In the genomic region with DNA sequence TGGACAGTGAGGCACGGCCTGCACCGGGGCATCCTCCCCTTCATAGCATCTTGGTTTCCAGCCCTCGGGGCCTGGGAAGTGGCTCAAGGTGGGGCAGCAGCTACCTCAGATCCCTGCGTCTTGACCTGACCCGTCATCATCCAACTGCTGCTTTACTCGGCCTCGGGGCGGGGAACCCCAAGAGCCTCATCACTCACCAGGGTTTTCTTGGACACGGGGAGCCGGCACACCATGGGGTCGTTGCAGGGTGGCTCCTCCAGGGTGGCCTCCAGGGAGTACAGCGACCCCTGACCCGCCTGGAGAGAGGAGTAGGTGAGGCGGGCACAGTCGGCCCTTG, we compare ENCODE assay signal across 8 cellular contexts. TPM values are rescaled to one million over a fixed set of nuclear protein-coding genes. Genes with fewer than 3 reads are reported as not detected.
DNase-seq lines count a peak whose midpoint lies in the region; ATAC-seq, FAIRE-seq and TF ChIP-seq lines count a peak whose summit lies in the region.

No MANE protein-coding gene starts in this region.

- H3K27ac ChIP-seq in heart right ventricle (peak overlapping the region in 4 of 10 donors; percentile 17 to 61 (median 51)), aorta (ENCODE audit: low read depth in 1 of 2, low read length in 2 of 2) (no peak overlapping the region)

- 50 to 55% methylated on average over 13 to 15 of the region's 15 CpGs for WGBS in heart right ventricle, 2 donors
- 60 to 68% methylated on average over 15 of the region's 15 CpGs for WGBS in aorta, 2 donors

- no peak for TF ChIP-seq CTCF in heart right ventricle (IDR thresholded peaks at IDR 0.05)
- TF ChIP-seq CTCF in cardiac fibroblast (IDR thresholded peaks at IDR 0.05; ENCODE audit: low read depth, low read length): no peak

- H3K36me3 ChIP-seq in heart right ventricle (peaks cover 0 to 26% (median 0%) of the 10 kb centered on the region in 9 donors), aorta (ENCODE audit: control insufficient read depth in 1 of 2, insufficient read depth in 2 of 2, low read length in 1 of 2) (no peaks in the 10 kb centered on the region)

- FAIRE-seq in RCC 7860 (lab: Jason Lieb, UNC): no peak

- H3K27me3 ChIP-seq in heart right ventricle: peaks cover 0 to 22% (median 0%) of the 10 kb centered on the region in 7 donors
- H3K27me3 ChIP-seq in mononuclear cell (ENCODE audit: insufficient read depth, low read length): peaks cover 9% of the 10 kb centered on the region
- H3K27me3 ChIP-seq in aorta (ENCODE audit: control insufficient read depth in 1 of 2, insufficient read depth in 2 of 2, low read length in 1 of 2): no peaks in the 10 kb centered on the region

- H3K9me3 ChIP-seq in heart right ventricle (no peaks in the 10 kb centered on the region), mononuclear cell (ENCODE audit: low read depth, low read length) (no peaks in the 10 kb centered on the region), aorta (ENCODE audit: control insufficient read depth, low read length) (no peaks in the 10 kb centered on the region)

- no peak for DNase-seq in heart right ventricle
- no peak for DNase-seq in left ventricle myocardium superior
- no peak for DNase-seq in cardiac fibroblast (ENCODE audit: low read depth in 2 of 2)
- DNase-seq in aorta: no peak
- DNase-seq in GM19238 (ENCODE audit: insufficient read length, low spot score): no peak
- DNase-seq in RCC 7860 (ENCODE audit: low spot score): no peak

- H3K4me3 ChIP-seq in heart right ventricle (peak overlapping the region; percentile 41 to 94 (median 70)), cardiac fibroblast (replicated peaks in 1 of 2; ENCODE audit: low read depth in 2 of 2, low read length in 2 of 2) (peak overlapping the region; percentile 52 to 53), mononuclear cell (ENCODE audit: low read length) (peak overlapping the region; percentile 45), aorta (ENCODE audit: low read length in 2 of 2) (peak overlapping the region; percentile 45 to 69)

- ATAC-seq in heart right ventricle (peak in 2 of 8 donors; percentile 4 to 16), left ventricle myocardium superior (no peak), aorta (ENCODE audit: low FRiP score) (no peak), GM21367 (IDR thresholded peaks at IDR 0.05; ENCODE audit: unreplicated experiment) (no peak)

- intact Hi-C loops in heart right ventricle (cut with DNase I) (loop anchor here in 1 of 10 donors (2.0 kb wide), 1 partner anchor 21 kb away; a partner anchor contains a TSS), left ventricle myocardium superior (cut with micrococcal nuclease) (no loop called here), aorta (cut with DNase I) (loop anchor here in 1 of 2 donors (10.0 kb wide), 1 partner anchor 267 kb away; no protein-coding TSS in a partner anchor)

- H3K4me1 ChIP-seq in heart right ventricle: peaks cover 3 to 14% (median 13%) of the 10 kb centered on the region in 9 donors
- H3K4me1 ChIP-seq in mononuclear cell (ENCODE audit: insufficient read depth, low read length): peaks cover 14% of the 10 kb centered on the region
- no peaks in the 10 kb centered on the region for H3K4me1 ChIP-seq in aorta (ENCODE audit: control insufficient read depth in 1 of 2, insufficient read depth in 2 of 2, low read length in 2 of 2)

RNA-seq across cellular contexts. Expression of a gene that starts 0.7 kb away (rescaled TPM):
- total RNA-seq in heart right ventricle: 10 to 100 TPM; 29.1 to 75.5 (median 51.3) TPM
- 10 to 100 TPM; 17.1 to 19.9 TPM for polyA plus RNA-seq in heart right ventricle
- total RNA-seq in left ventricle myocardium superior: 64.5 TPM
- 14.5 TPM for total RNA-seq in mononuclear cell
- 100 to 1,000 TPM in 1 of 2 donors, 10 to 100 TPM in 1; 38.3 to 110 TPM for total RNA-seq in aorta
- 10 to 100 TPM; 52.1 to 98.5 TPM for polyA plus RNA-seq in aorta

RNA-seq across cellular contexts. Expression of a gene that starts 21.1 kb away (rescaled TPM):
- under 1 TPM in 1 of 10 donors, not detected in 9; 0.24 TPM for total RNA-seq in heart right ventricle
- under 1 TPM in 1 of 2 donors, not detected in 1; 0.03 TPM for polyA plus RNA-seq in heart right ventricle
- not detected for total RNA-seq in left ventricle myocardium superior
- total RNA-seq in mononuclear cell: not detected
- 1 to 10 TPM in 1 of 2 donors, not detected in 1; 3.0 TPM for total RNA-seq in aorta
- not detected for polyA plus RNA-seq in aorta

RNA-seq across cellular contexts. Expression of a gene that starts 21.9 kb away (rescaled TPM):
- 1 to 10 TPM; 4.6 to 8.4 (median 5.4) TPM for total RNA-seq in heart right ventricle
- polyA plus RNA-seq in heart right ventricle: 1 to 10 TPM; 6.3 to 7.7 TPM
- 5.5 TPM for total RNA-seq in left ventricle myocardium superior
- 10.0 TPM for total RNA-seq in mononuclear cell
- total RNA-seq in aorta: 10 to 100 TPM in 1 of 2 donors, 1 to 10 TPM in 1; 9.3 to 14.7 TPM
- 1 to 10 TPM; 4.1 to 9.3 TPM for polyA plus RNA-seq in aorta

RNA-seq across cellular contexts. Expression of a gene that starts 25.1 kb away (rescaled TPM):
- total RNA-seq in heart right ventricle: under 1 TPM; 0.17 to 0.66 (median 0.37) TPM
- under 1 TPM; 0.14 to 0.22 TPM for polyA plus RNA-seq in heart right ventricle
- total RNA-seq in left ventricle myocardium superior: 0.25 TPM
- total RNA-seq in mononuclear cell: 0.21 TPM
- total RNA-seq in aorta: under 1 TPM; 0.19 to 0.33 TPM
- under 1 TPM in 1 of 2 donors, not detected in 1; 0.10 TPM for polyA plus RNA-seq in aorta

RNA-seq across cellular contexts. Expression of a gene that starts 25.2 kb away (rescaled TPM):
- total RNA-seq in heart right ventricle (10 to 100 TPM; 15.9 to 29.3 (median 20.2) TPM), left ventricle myocardium superior (26.8 TPM), mononuclear cell (10.7 TPM), aorta (10 to 100 TPM; 25.7 to 48.0 TPM)
- polyA plus RNA-seq in heart right ventricle (10 to 100 TPM; 27.7 to 73.6 TPM), aorta (100 to 1,000 TPM in 1 of 2 donors, 10 to 100 TPM in 1; 29.8 to 287 TPM)
